In the genomic region with DNA sequence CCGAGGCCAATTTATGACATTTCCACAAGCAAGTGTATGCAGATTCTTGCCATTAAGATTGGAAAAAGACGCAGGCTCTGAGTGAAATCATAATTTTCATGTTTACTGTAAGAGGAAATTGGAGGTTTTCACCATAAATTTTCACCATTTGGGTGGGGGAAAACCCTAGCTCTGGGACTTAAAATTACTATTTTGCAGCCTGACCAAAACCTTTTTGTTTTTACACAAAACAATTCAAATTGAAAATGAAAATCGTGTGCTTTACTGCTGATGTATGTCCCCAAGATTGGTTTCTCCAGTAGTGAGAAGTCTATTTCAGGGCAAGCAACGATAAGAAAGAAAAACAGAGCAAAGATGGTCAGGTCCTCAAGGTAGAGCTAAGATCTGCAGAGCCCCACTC, we compare ENCODE assay signal across 14 cellular contexts.
DNase-seq lines count a peak whose midpoint lies in the region; ATAC-seq and TF ChIP-seq lines count a peak whose summit lies in the region.
"Had no signal": no experiment of that assay in that cellular context is flagged by ENCODE, and none has a peak within 500 bp of the region (broad histone marks: within the 10 kb centered on the region; RNA-seq: fewer than 3 reads in every experiment).

No MANE protein-coding gene starts in this region.

- BruUV-seq in PC-9 (replicated peaks; lab: Mats Ljungman, UMichigan), result no TSS peak

- POLR2A ChIA-PET in PC-9 (lab: Charles Lee; ENCODE audit: unreplicated experiment), result no interaction called here

- no peak overlapping the region for H2AFZ ChIP-seq in PC-9
- H2AFZ ChIP-seq: parathyroid adenoma had no signal

- peaks cover 39% of the 10 kb centered on the region for H3K36me3 Mint-ChIP-seq in activated naive CD4-positive, alpha-beta T cell treated with anti-CD3 and anti-CD28 coated beads, Interleukin-2, amount 50 U/mL, for 24 hours

- H3K36me3 ChIP-seq in PC-9 (ENCODE audit: low read depth), result no peaks in the 10 kb centered on the region
- H3K36me3 ChIP-seq: HAP-1, SJSA1 had no signal

- H3K4me1 ChIP-seq in PC-9 (replicated peaks; ENCODE audit: insufficient read depth), result no peaks in the 10 kb centered on the region
- H3K4me1 ChIP-seq: parathyroid adenoma had no signal

- intact Hi-C loops in PC-9 (cut with micrococcal nuclease; ENCODE audit: unreplicated experiment), result no loop called here

- H3K27ac ChIP-seq in PC-9, result no peak overlapping the region
- H3K27ac ChIP-seq: parathyroid adenoma, SJSA1 had no signal

- H3K4me3 Mint-ChIP-seq in activated naive CD4-positive, alpha-beta T cell treated with anti-CD3 and anti-CD28 coated beads, Interleukin-2, amount 50 U/mL, for 24 hours, result peak overlapping the region; percentile 97

- no peaks in the 10 kb centered on the region; the same call in 1 of the 2 replicates for H3F3A ChIP-seq in PC-9 (ENCODE audit: insufficient read depth, low read depth)

- H3K4me1 Mint-ChIP-seq in activated naive CD4-positive, alpha-beta T cell treated with anti-CD3 and anti-CD28 coated beads, Interleukin-2, amount 50 U/mL, for 24 hours, result peaks cover 67% of the 10 kb centered on the region

- H3K27me3 Mint-ChIP-seq in activated naive CD4-positive, alpha-beta T cell treated with anti-CD3 and anti-CD28 coated beads, Interleukin-2, amount 50 U/mL, for 24 hours, result no peaks in the 10 kb centered on the region

- peak; percentile 72 for ATAC-seq in HG02798 (IDR thresholded peaks at IDR 0.05; ENCODE audit: poor library complexity, unreplicated experiment)

- peak overlapping the region; percentile 100 for H3K27ac Mint-ChIP-seq in activated naive CD4-positive, alpha-beta T cell treated with anti-CD3 and anti-CD28 coated beads, Interleukin-2, amount 50 U/mL, for 24 hours

- H3K27me3 ChIP-seq in PC-9 (ENCODE audit: insufficient read depth, low read depth), result no peaks in the 10 kb centered on the region
- H3K27me3 ChIP-seq: SJSA1 had no signal

- no peak overlapping the region for H3K4me2 ChIP-seq in PC-9

- CTCF ChIA-PET in PC-9 (lab: Charles Lee), result no interaction called here

- H4K20me1 ChIP-seq in PC-9 (ENCODE audit: insufficient read depth), result no peaks in the 10 kb centered on the region

- peak; percentile 25 for DNase-seq in stimulated activated CD4-positive, alpha-beta T cell treated with anti-CD3 and anti-CD28 coated beads, Interleukin-1b, Interleukin-23, amount 100 ng/mL, for 48 hours
- no peak for DNase-seq in stimulated activated CD4-positive, alpha-beta T cell treated with anti-CD3 and anti-CD28 coated beads, Interleukin-4, amount 100 ng/mL, for 4 hours
- no peak for DNase-seq in COLO668 (lab: John Stamatoyannopoulos, UW; ENCODE audit: unreplicated experiment)
- DNase-seq in KG1 (lab: John Stamatoyannopoulos, UW), result no peak
- DNase-seq in PC-9, result no peak
- no peak for DNase-seq in activated effector memory CD4-positive, alpha-beta T cell treated with anti-CD3 and anti-CD28 coated beads, Interleukin-2, amount 50 U/mL, for 16 hours
- DNase-seq: AML-193; central memory CD4-positive, alpha-beta T cell; NCI-H187 had no signal

- H3K9me2 ChIP-seq in PC-9 (ENCODE audit: insufficient read depth), result no peaks in the 10 kb centered on the region

- H3K79me2 ChIP-seq in PC-9 (ENCODE audit: low read depth), result no peaks in the 10 kb centered on the region
- H3K79me2 ChIP-seq: parathyroid adenoma had no signal

- H3K4me3 ChIP-seq in PC-9, result no peak overlapping the region
- H3K4me3 ChIP-seq: HAP-1, SJSA1 had no signal

- no peaks in the 10 kb centered on the region for H3K9me3 ChIP-seq in PC-9 (ENCODE audit: insufficient read depth, low read depth)
- H3K9me3 ChIP-seq: HAP-1, SJSA1 had no signal

- TF ChIP-seq CTCF in PC-9 (conservative IDR thresholded peaks at IDR 0.05), result no peak

- no peaks in the 10 kb centered on the region for H3K9me3 Mint-ChIP-seq in activated naive CD4-positive, alpha-beta T cell treated with anti-CD3 and anti-CD28 coated beads, Interleukin-2, amount 50 U/mL, for 24 hours
